1 cellular context compared by ENCODE assay signal in the genomic region with DNA sequence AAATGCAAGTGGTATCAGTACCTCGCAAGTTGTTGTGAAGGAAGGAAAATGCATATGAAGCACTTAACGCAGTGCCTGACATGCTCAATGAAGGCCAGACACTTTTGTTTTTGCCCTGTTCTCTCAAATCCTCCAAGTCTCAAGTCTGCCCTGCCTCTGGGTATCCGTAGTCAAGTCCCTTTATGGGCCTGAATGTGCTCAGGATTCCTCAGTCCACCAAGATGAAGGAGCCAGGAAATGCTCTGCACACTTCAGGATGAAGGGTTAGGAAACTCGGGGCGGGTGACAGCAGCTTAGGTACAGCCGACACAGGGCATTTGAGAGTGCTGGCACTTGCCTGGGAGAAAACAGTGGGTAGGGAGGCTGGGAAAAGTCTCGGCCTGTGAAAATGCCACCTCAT.
TF ChIP-seq lines count a peak whose summit lies in the region.

No MANE protein-coding gene starts in this region.

TF ChIP-seq in HepG2, 621 proteins besides CTCF, POLR2A, EP300 and RAD21:
- TF ChIP-seq ZSCAN25 (CRISPR knock-in tag; IDR thresholded peaks at IDR 0.05) (no peak), SAFB2 (CRISPR knock-in tag; IDR thresholded peaks at IDR 0.05; ENCODE audit: borderline replicate concordance, low read depth) (no peak), MIER3 (CRISPR knock-in tag; IDR thresholded peaks at IDR 0.05; ENCODE audit: borderline replicate concordance) (no peak), ZSCAN29 (CRISPR knock-in tag; conservative IDR thresholded peaks at IDR 0.05) (no peak), GTF3A (CRISPR knock-in tag; conservative IDR thresholded peaks at IDR 0.05) (no peak), FLYWCH1 (CRISPR knock-in tag; IDR thresholded peaks at IDR 0.05) (no peak), ZNF773 (CRISPR knock-in tag; IDR thresholded peaks at IDR 0.05; ENCODE audit: borderline replicate concordance) (no peak), SRSF1 (optimal IDR thresholded peaks at IDR 0.05; ENCODE audit: low read depth, low read length) (no peak)
- TF ChIP-seq, protein P1, sequence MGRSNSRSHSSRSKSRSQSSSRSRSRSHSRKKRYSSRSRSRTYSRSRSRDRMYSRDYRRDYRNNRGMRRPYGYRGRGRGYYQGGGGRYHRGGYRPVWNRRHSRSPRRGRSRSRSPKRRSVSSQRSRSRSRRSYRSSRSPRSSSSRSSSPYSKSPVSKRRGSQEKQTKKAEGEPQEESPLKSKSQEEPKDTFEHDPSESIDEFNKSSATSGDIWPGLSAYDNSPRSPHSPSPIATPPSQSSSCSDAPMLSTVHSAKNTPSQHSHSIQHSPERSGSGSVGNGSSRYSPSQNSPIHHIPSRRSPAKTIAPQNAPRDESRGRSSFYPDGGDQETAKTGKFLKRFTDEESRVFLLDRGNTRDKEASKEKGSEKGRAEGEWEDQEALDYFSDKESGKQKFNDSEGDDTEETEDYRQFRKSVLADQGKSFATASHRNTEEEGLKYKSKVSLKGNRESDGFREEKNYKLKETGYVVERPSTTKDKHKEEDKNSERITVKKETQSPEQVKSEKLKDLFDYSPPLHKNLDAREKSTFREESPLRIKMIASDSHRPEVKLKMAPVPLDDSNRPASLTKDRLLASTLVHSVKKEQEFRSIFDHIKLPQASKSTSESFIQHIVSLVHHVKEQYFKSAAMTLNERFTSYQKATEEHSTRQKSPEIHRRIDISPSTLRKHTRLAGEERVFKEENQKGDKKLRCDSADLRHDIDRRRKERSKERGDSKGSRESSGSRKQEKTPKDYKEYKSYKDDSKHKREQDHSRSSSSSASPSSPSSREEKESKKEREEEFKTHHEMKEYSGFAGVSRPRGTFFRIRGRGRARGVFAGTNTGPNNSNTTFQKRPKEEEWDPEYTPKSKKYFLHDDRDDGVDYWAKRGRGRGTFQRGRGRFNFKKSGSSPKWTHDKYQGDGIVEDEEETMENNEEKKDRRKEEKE (IDR thresholded peaks at IDR 0.05), result no peak
- TF ChIP-seq, protein P2, sequence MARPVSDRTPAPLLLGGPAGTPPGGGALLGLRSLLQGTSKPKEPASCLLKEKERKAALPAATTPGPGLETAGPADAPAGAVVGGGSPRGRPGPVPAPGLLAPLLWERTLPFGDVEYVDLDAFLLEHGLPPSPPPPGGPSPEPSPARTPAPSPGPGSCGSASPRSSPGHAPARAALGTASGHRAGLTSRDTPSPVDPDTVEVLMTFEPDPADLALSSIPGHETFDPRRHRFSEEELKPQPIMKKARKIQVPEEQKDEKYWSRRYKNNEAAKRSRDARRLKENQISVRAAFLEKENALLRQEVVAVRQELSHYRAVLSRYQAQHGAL (CRISPR knock-in tag; IDR thresholded peaks at IDR 0.05; ENCODE audit: not compliant biosample characterization), result no peak
- TF ChIP-seq, protein P3, sequence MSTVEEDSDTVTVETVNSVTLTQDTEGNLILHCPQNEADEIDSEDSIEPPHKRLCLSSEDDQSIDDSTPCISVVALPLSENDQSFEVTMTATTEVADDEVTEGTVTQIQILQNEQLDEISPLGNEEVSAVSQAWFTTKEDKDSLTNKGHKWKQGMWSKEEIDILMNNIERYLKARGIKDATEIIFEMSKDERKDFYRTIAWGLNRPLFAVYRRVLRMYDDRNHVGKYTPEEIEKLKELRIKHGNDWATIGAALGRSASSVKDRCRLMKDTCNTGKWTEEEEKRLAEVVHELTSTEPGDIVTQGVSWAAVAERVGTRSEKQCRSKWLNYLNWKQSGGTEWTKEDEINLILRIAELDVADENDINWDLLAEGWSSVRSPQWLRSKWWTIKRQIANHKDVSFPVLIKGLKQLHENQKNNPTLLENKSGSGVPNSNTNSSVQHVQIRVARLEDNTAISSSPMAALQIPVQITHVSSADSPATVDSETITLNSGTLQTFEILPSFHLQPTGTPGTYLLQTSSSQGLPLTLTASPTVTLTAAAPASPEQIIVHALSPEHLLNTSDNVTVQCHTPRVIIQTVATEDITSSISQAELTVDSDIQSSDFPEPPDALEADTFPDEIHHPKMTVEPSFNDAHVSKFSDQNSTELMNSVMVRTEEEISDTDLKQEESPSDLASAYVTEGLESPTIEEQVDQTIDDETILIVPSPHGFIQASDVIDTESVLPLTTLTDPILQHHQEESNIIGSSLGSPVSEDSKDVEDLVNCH (CRISPR knock-in tag; IDR thresholded peaks at IDR 0.05), result no peak
- TF ChIP-seq, protein P4, sequence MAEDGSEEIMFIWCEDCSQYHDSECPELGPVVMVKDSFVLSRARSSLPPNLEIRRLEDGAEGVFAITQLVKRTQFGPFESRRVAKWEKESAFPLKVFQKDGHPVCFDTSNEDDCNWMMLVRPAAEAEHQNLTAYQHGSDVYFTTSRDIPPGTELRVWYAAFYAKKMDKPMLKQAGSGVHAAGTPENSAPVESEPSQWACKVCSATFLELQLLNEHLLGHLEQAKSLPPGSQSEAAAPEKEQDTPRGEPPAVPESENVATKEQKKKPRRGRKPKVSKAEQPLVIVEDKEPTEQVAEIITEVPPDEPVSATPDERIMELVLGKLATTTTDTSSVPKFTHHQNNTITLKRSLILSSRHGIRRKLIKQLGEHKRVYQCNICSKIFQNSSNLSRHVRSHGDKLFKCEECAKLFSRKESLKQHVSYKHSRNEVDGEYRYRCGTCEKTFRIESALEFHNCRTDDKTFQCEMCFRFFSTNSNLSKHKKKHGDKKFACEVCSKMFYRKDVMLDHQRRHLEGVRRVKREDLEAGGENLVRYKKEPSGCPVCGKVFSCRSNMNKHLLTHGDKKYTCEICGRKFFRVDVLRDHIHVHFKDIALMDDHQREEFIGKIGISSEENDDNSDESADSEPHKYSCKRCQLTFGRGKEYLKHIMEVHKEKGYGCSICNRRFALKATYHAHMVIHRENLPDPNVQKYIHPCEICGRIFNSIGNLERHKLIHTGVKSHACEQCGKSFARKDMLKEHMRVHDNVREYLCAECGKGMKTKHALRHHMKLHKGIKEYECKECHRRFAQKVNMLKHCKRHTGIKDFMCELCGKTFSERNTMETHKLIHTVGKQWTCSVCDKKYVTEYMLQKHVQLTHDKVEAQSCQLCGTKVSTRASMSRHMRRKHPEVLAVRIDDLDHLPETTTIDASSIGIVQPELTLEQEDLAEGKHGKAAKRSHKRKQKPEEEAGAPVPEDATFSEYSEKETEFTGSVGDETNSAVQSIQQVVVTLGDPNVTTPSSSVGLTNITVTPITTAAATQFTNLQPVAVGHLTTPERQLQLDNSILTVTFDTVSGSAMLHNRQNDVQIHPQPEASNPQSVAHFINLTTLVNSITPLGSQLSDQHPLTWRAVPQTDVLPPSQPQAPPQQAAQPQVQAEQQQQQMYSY (CRISPR knock-in tag; IDR thresholded peaks at IDR 0.05), result no peak
- TF ChIP-seq, protein P5, sequence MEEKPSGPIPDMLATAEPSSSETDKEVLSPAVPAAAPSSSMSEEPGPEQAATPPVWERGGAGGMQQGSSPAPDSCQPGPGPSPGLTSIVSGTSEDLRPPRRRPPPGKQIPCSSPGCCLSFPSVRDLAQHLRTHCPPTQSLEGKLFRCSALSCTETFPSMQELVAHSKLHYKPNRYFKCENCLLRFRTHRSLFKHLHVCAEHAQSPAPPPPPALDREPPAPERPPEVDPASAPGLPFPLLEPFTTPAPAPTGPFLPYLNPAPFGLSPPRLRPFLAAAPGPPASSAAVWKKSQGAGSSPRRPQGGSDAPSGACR (CRISPR knock-in tag; IDR thresholded peaks at IDR 0.05), result no peak
